8 cellular contexts compared by ENCODE assay signal in the genomic region with DNA sequence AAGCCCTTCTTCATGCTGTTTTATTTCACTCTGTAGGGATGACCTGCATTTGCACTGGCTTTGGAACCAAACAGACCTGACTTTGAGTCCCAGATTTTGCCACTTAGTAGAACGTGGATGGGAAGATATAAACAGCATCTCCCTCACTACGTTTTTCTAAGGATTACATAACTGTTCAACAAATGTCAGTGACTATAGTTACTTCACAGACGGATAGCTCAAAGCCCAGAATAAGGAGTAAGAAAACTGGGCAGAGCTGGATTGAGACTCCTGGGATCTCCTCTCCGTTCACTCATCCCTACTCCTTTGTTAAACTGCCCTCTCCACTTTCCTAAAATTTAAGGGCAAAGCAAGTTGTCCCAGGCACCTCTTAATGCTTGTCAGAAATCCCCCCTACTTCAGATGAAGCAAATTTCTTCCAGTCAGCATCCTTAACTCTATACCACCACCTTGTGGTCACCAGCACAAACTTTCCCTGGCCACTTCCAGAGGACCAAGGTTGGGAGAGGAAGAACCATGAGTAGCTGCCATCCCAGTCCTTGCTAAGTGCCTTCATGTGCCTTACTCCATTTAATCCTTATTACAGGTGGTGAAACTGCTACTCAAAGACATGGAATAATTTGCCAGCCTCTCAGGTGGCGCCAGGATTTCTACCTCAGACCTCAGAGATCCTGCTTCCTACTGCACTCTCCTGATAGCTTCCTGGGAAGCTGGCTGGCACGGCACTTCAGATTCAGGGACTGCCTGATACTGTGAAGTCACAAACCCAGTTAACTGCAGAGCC. TPM values are rescaled to one million over a fixed set of nuclear protein-coding genes. Genes with fewer than 3 reads are reported as not detected.
A peak's percentile ranks its signal among the peaks of the same experiment; 100 is the strongest.
DNase-seq lines count a peak whose midpoint lies in the region; ATAC-seq lines count a peak whose summit lies in the region.

No MANE protein-coding gene starts in this region.

- H3K4me3 ChIP-seq in trophoblast cell (ENCODE audit: low read depth, low read length): no peak overlapping the region

- no peak overlapping the region for H3K18ac ChIP-seq in trophoblast cell (ENCODE audit: low read length)

- H4K8ac ChIP-seq in trophoblast cell (ENCODE audit: low read depth, low read length): no peak overlapping the region

- no peak overlapping the region for H2AFZ ChIP-seq in trophoblast cell (ENCODE audit: insufficient read depth, low read length, poor library complexity)

- no peak overlapping the region for H2BK120ac ChIP-seq in trophoblast cell (ENCODE audit: insufficient read depth, low read length, poor library complexity)

- H3K79me2 ChIP-seq in trophoblast cell (ENCODE audit: control insufficient read depth, insufficient read depth, low read length, poor library complexity): no peaks in the 10 kb centered on the region

- intact Hi-C loops in Right ventricle myocardium superior (cut with DNase I): loop anchor here (5.0 kb wide), 3 partner anchors 34 to 51 kb away; partner anchors contain the start of gene EGR1

- no peak overlapping the region for H3K4me2 ChIP-seq in trophoblast cell (ENCODE audit: low read length)

- H3K27me3 ChIP-seq in trophoblast cell (ENCODE audit: insufficient read depth, low read length): no peaks in the 10 kb centered on the region

- no peak overlapping the region for H4K12ac ChIP-seq in trophoblast cell (ENCODE audit: low read depth, low read length)

- no peaks in the 10 kb centered on the region for H3K79me1 ChIP-seq in trophoblast cell (ENCODE audit: low read length)

- no peak overlapping the region for H3K23ac ChIP-seq in trophoblast cell (ENCODE audit: low read length)

- no CpG with 5 or more reads among the region's 6 CpGs for WGBS in trophoblast cell (ENCODE audit: extremely low coverage, insufficient coverage, insufficient read length)

- peak; percentile 4 for DNase-seq in COLO668 (lab: John Stamatoyannopoulos, UW; ENCODE audit: unreplicated experiment)
- peak; percentile 62 for DNase-seq in NCI-H345 (lab: John Stamatoyannopoulos, UW)
- peak; percentile 62 for DNase-seq in amniotic epithelial cell (ENCODE audit: low read depth)
- no peak for DNase-seq in Right ventricle myocardium superior
- peak; percentile 42 to 78 for DNase-seq in trophoblast cell

- no peak overlapping the region for H2BK5ac ChIP-seq in trophoblast cell (ENCODE audit: low read depth, low read length, poor library complexity)

- no peak overlapping the region for H2AK5ac ChIP-seq in trophoblast cell (ENCODE audit: low read length)

- no peak overlapping the region for H3K27ac ChIP-seq in trophoblast cell (ENCODE audit: low read depth, low read length)

- H3K4ac ChIP-seq in trophoblast cell (ENCODE audit: low read depth, low read length): no peak overlapping the region

- H4K91ac ChIP-seq in trophoblast cell (ENCODE audit: low read depth, low read length): no peak overlapping the region

- H3K4me1 ChIP-seq in trophoblast cell (ENCODE audit: control insufficient read depth in 1 of 2, insufficient read depth in 2 of 2, low read length in 2 of 2): no peaks in the 10 kb centered on the region

- H3K14ac ChIP-seq in trophoblast cell (ENCODE audit: low read length): no peak overlapping the region

- peak; percentile 58 for ATAC-seq in GM21447 (IDR thresholded peaks at IDR 0.05; ENCODE audit: unreplicated experiment)
- ATAC-seq in Right ventricle myocardium superior (ENCODE audit: poor library complexity): peak; percentile 85
- ATAC-seq in HG03354 (IDR thresholded peaks at IDR 0.05; ENCODE audit: poor library complexity, severe bottlenecking, unreplicated experiment): no peak
- no peak for ATAC-seq in HG02642 (IDR thresholded peaks at IDR 0.05; ENCODE audit: poor library complexity, unreplicated experiment)

- no peak overlapping the region for H2BK12ac ChIP-seq in trophoblast cell (ENCODE audit: low read length)

- H3K36me3 ChIP-seq in trophoblast cell (ENCODE audit: control insufficient read depth in 1 of 2, insufficient read depth in 2 of 2, low read length in 2 of 2): peaks cover 11 to 18% of the 10 kb centered on the region in 2 experiments

- H3K9me3 ChIP-seq in trophoblast cell (ENCODE audit: insufficient read depth, low read depth, low read length): peaks cover 1% of the 10 kb centered on the region

- no peak overlapping the region for H3K9ac ChIP-seq in trophoblast cell (ENCODE audit: low read length)

RNA-seq across cellular contexts. Expression of gene EGR1, which starts 38.4 kb away (rescaled TPM):
- total RNA-seq in Right ventricle myocardium superior: 6.8 TPM
- polyA plus RNA-seq in trophoblast cell (2013): 12.2 and 12.9 TPM in 2 replicates

RNA-seq across cellular contexts. Expression of gene ETF1, which starts 39.4 kb away (rescaled TPM):
- 80.9 TPM for total RNA-seq in Right ventricle myocardium superior
- polyA plus RNA-seq in trophoblast cell (2013): 165 and 167 TPM in 2 replicates

Comparison
In these comparisons a context has a peak if more than half of its experiments do, and no peak if none do; other contexts are left out.
1. ATAC-seq: peak in GM21447 (single experiment) and Right ventricle myocardium superior (single experiment); none in HG03354 (single experiment) and HG02642 (single experiment).